In genomic region chr17:6651483-6652452, GRCh38 we compare ENCODE assay signal across 1 cellular context.
TF ChIP-seq lines count a peak whose summit lies in the region.

Gene C17orf100, plus strand, starts transcription at chr17:6651762. Its CDS starts 152 bp downstream, at chr17:6651914.
Gene MED31, minus strand, starts transcription at chr17:6651605. Its CDS starts 77 bp downstream, at chr17:6651528.

TF ChIP-seq in HepG2, 621 proteins besides CTCF, POLR2A, EP300 and RAD21 (continued from another document and continues in another):
- TF ChIP-seq UBTF (CRISPR knock-in tag; IDR thresholded peaks at IDR 0.05), result peak; percentile 87
- no peak for TF ChIP-seq PLRG1 (conservative IDR thresholded peaks at IDR 0.05)
- TF ChIP-seq HNRNPH1 (optimal IDR thresholded peaks at IDR 0.05; ENCODE audit: low read depth, low read length), result no peak
- peak; percentile 91 for TF ChIP-seq ZBTB26 (CRISPR knock-in tag; IDR thresholded peaks at IDR 0.05; ENCODE audit: borderline replicate concordance)
- TF ChIP-seq ZSCAN5A (CRISPR knock-in tag; IDR thresholded peaks at IDR 0.05; ENCODE audit: borderline replicate concordance), result no peak
- 0 out of 2 replicates have a peak, but pooled peaks have one; percentile 83 for TF ChIP-seq PRDM4 (CRISPR knock-in tag; IDR thresholded peaks at IDR 0.05; ENCODE audit: borderline replicate concordance)
- TF ChIP-seq ATF1 (CRISPR knock-in tag; IDR thresholded peaks at IDR 0.05), result 0 out of 2 replicates have a peak, but pooled peaks have one; percentile 57
- peak; percentile 81 for TF ChIP-seq WIZ (CRISPR knock-in tag; IDR thresholded peaks at IDR 0.05)
- TF ChIP-seq SSRP1 (CRISPR knock-in tag; IDR thresholded peaks at IDR 0.05), result no peak
- no peak for TF ChIP-seq SMC3 (IDR thresholded peaks at IDR 0.05; ENCODE audit: low read length)
- TF ChIP-seq SMAD1 (CRISPR knock-in tag; IDR thresholded peaks at IDR 0.05; ENCODE audit: borderline replicate concordance, low read depth), result peak; percentile 84; the same call in 1 of the 2 replicates
- peak; percentile 77 for TF ChIP-seq ZNF121 (CRISPR knock-in tag; IDR thresholded peaks at IDR 0.05)
- TF ChIP-seq NCOA5 (CRISPR knock-in tag; IDR thresholded peaks at IDR 0.05), result no peak
- peak; percentile 3; the same call in 1 of the 2 replicates for TF ChIP-seq ZNF503 (CRISPR knock-in tag; IDR thresholded peaks at IDR 0.05)
- TF ChIP-seq AFF4 (CRISPR knock-in tag; IDR thresholded peaks at IDR 0.05), result 0 out of 2 replicates have a peak, but pooled peaks have one; percentile 71
- no peak for TF ChIP-seq BHLHE40 (IDR thresholded peaks at IDR 0.05; ENCODE audit: low read length)
- TF ChIP-seq ZBTB44 (CRISPR knock-in tag; IDR thresholded peaks at IDR 0.05), result peak; percentile 92; the same call in 1 of the 2 replicates
- TF ChIP-seq ZNF609 (CRISPR knock-in tag; IDR thresholded peaks at IDR 0.05; ENCODE audit: borderline replicate concordance), result peak; percentile 75; the same call in 1 of the 2 replicates
- TF ChIP-seq NFE2L1 (CRISPR knock-in tag; IDR thresholded peaks at IDR 0.05; ENCODE audit: borderline replicate concordance), result peak; percentile 97; the same call in 1 of the 2 replicates
- TF ChIP-seq RFX3 (CRISPR knock-in tag; IDR thresholded peaks at IDR 0.05), result peak; percentile 83
- TF ChIP-seq REL (CRISPR knock-in tag; conservative IDR thresholded peaks at IDR 0.05), result peak; percentile 97
- TF ChIP-seq PBX2 (CRISPR knock-in tag; IDR thresholded peaks at IDR 0.05), result no peak
- peak; percentile 60; the same call in 1 of the 2 replicates for TF ChIP-seq ZNF720 (CRISPR knock-in tag; IDR thresholded peaks at IDR 0.05)
- TF ChIP-seq ZNF350 (CRISPR knock-in tag; IDR thresholded peaks at IDR 0.05; ENCODE audit: borderline replicate concordance, low read depth), result no peak; the same call in 1 of the 2 replicates
- peak; percentile 89; the same call in 1 of the 2 replicates for TF ChIP-seq ZNF354B (CRISPR knock-in tag; IDR thresholded peaks at IDR 0.05)
- TF ChIP-seq PTBP1 (IDR thresholded peaks at IDR 0.05; ENCODE audit: low read depth, low read length, poor library complexity, severe bottlenecking), result no peak
- no peak for TF ChIP-seq GLMP (CRISPR knock-in tag; IDR thresholded peaks at IDR 0.05; ENCODE audit: borderline replicate concordance)
